In the genomic region with DNA sequence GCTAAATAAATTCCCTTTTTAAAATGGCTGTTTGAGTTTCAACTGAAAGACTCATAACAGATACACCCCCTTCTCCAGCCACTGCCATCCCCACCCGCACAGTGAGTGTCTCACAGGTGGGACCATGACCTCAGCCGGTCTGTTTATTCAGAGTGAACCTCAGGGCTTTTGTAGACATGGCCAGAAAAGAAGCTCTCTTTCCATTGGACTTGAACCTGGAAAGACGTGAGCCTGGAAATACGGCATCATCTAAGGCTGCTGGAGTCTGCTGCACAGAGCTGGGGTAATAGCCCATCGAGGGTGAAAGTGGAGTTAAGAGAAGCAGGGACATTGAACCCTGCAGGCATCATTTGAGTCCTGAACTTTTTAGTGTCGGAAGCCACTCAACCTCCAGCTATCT, we compare ENCODE assay signal across 2 cellular contexts.
TF ChIP-seq lines count a peak whose summit lies in the region.

No MANE protein-coding gene starts in this region.

TF ChIP-seq in IMR-90, 13 proteins besides CTCF, POLR2A, EP300 and RAD21:
- TF ChIP-seq, protein P1, sequence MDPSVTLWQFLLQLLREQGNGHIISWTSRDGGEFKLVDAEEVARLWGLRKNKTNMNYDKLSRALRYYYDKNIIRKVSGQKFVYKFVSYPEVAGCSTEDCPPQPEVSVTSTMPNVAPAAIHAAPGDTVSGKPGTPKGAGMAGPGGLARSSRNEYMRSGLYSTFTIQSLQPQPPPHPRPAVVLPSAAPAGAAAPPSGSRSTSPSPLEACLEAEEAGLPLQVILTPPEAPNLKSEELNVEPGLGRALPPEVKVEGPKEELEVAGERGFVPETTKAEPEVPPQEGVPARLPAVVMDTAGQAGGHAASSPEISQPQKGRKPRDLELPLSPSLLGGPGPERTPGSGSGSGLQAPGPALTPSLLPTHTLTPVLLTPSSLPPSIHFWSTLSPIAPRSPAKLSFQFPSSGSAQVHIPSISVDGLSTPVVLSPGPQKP (IDR thresholded peaks at IDR 0.05; ENCODE audit: borderline replicate concordance, low read depth, low read length): no peak
- no peak for TF ChIP-seq MAFK (IDR thresholded peaks at IDR 0.05; ENCODE audit: low read depth, low read length)
- no peak for TF ChIP-seq SMC3 (IDR thresholded peaks at IDR 0.05; ENCODE audit: low read depth, low read length)
- TF ChIP-seq CHD1 (IDR thresholded peaks at IDR 0.05; ENCODE audit: low read depth, low read length): no peak
- TF ChIP-seq RCOR1 (IDR thresholded peaks at IDR 0.05; ENCODE audit: insufficient replicate concordance, low read length): no peak
- TF ChIP-seq FOS (IDR thresholded peaks at IDR 0.05; ENCODE audit: low read depth, low read length): no peak
- TF ChIP-seq CEBPB (IDR thresholded peaks at IDR 0.05; ENCODE audit: low read depth, low read length): no peak
- no peak for TF ChIP-seq BHLHE40 (IDR thresholded peaks at IDR 0.05; ENCODE audit: low read depth, low read length)
- TF ChIP-seq MAZ (IDR thresholded peaks at IDR 0.05; ENCODE audit: borderline replicate concordance, low read depth, low read length): no peak
- TF ChIP-seq MXI1 (IDR thresholded peaks at IDR 0.05; ENCODE audit: borderline replicate concordance, low read depth, low read length): no peak
- TF ChIP-seq, protein P2, sequence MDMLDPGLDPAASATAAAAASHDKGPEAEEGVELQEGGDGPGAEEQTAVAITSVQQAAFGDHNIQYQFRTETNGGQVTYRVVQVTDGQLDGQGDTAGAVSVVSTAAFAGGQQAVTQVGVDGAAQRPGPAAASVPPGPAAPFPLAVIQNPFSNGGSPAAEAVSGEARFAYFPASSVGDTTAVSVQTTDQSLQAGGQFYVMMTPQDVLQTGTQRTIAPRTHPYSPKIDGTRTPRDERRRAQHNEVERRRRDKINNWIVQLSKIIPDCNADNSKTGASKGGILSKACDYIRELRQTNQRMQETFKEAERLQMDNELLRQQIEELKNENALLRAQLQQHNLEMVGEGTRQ (IDR thresholded peaks at IDR 0.05; ENCODE audit: low read depth, low read length): no peak
- TF ChIP-seq RFX5 (IDR thresholded peaks at IDR 0.05; ENCODE audit: low read depth, low read length): no peak
- TF ChIP-seq NFE2L2 (IDR thresholded peaks at IDR 0.05; ENCODE audit: low read depth, low read length): no peak
TF ChIP-seq in IMR-90: peak in this region for 0.

TF ChIP-seq in HepG2, 621 proteins besides CTCF, POLR2A, EP300 and RAD21 (continues in another document):
- TF ChIP-seq, protein P3, sequence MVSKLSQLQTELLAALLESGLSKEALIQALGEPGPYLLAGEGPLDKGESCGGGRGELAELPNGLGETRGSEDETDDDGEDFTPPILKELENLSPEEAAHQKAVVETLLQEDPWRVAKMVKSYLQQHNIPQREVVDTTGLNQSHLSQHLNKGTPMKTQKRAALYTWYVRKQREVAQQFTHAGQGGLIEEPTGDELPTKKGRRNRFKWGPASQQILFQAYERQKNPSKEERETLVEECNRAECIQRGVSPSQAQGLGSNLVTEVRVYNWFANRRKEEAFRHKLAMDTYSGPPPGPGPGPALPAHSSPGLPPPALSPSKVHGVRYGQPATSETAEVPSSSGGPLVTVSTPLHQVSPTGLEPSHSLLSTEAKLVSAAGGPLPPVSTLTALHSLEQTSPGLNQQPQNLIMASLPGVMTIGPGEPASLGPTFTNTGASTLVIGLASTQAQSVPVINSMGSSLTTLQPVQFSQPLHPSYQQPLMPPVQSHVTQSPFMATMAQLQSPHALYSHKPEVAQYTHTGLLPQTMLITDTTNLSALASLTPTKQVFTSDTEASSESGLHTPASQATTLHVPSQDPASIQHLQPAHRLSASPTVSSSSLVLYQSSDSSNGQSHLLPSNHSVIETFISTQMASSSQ (IDR thresholded peaks at IDR 0.05; ENCODE audit: low read depth): peak; percentile 58; the same call in 1 of the 2 replicates
- TF ChIP-seq, protein P3 (CRISPR knock-in tag; IDR thresholded peaks at IDR 0.05; ENCODE audit: borderline replicate concordance): peak; percentile 70; the same call in 1 of the 2 replicates
- TF ChIP-seq NFE2L2 (IDR thresholded peaks at IDR 0.05; ENCODE audit: low read length) (no peak), ZNF772 (CRISPR knock-in tag; IDR thresholded peaks at IDR 0.05) (peak; percentile 64; the same call in 1 of the 2 replicates), NFYB (CRISPR knock-in tag; IDR thresholded peaks at IDR 0.05) (0 out of 2 replicates have a peak, but pooled peaks have one; percentile 17), TCF7 (IDR thresholded peaks at IDR 0.05; ENCODE audit: low read depth) (peak; percentile 54), HMG20A (CRISPR knock-in tag; IDR thresholded peaks at IDR 0.05; ENCODE audit: borderline replicate concordance) (peak; percentile 85; the same call in 1 of the 2 replicates), ATF1 (CRISPR knock-in tag; IDR thresholded peaks at IDR 0.05) (peak; percentile 54), ZNF160 (CRISPR knock-in tag; IDR thresholded peaks at IDR 0.05) (0 out of 2 replicates have a peak, but pooled peaks have one; percentile 48), ZNF331 (CRISPR knock-in tag; IDR thresholded peaks at IDR 0.05) (peak; percentile 72), ZNF333 (CRISPR knock-in tag; IDR thresholded peaks at IDR 0.05; ENCODE audit: borderline replicate concordance) (no peak), MED13 (CRISPR knock-in tag; IDR thresholded peaks at IDR 0.05) (peak; percentile 71; the same call in 1 of the 2 replicates), NCOR1 (IDR thresholded peaks at IDR 0.05; ENCODE audit: borderline replicate concordance, low read length) (peak; percentile 90; the same call in 1 of the 2 replicates), MIXL1 (CRISPR knock-in tag; IDR thresholded peaks at IDR 0.05) (peak; percentile 73), YY1 (IDR thresholded peaks at IDR 0.05; ENCODE audit: insufficient read depth, insufficient replicate concordance, low read depth, low read length) (peak; percentile 18), MEF2D (CRISPR knock-in tag; IDR thresholded peaks at IDR 0.05) (peak; percentile 72), ATM (IDR thresholded peaks at IDR 0.05; ENCODE audit: borderline replicate concordance) (no peak), MED1 (CRISPR knock-in tag; IDR thresholded peaks at IDR 0.05) (peak; percentile 71), ZKSCAN8 (CRISPR knock-in tag; IDR thresholded peaks at IDR 0.05; ENCODE audit: borderline replicate concordance) (0 out of 2 replicates have a peak, but pooled peaks have one; percentile 30), PHF21A (CRISPR knock-in tag; IDR thresholded peaks at IDR 0.05) (peak; percentile 56), CBX5 (CRISPR knock-in tag; IDR thresholded peaks at IDR 0.05; ENCODE audit: borderline replicate concordance) (peak; percentile 27; the same call in 1 of the 2 replicates), HNF4G (IDR thresholded peaks at IDR 0.05; ENCODE audit: borderline replicate concordance, low read depth, low read length) (peak; percentile 28; the same call in 1 of the 2 replicates), HNF4G (CRISPR knock-in tag; IDR thresholded peaks at IDR 0.05; ENCODE audit: borderline replicate concordance, low read depth) (no peak), GATAD2A (CRISPR knock-in tag; IDR thresholded peaks at IDR 0.05) (peak; percentile 67), SRF (IDR thresholded peaks at IDR 0.05; ENCODE audit: low read depth, low read length) (no peak), JUN (CRISPR knock-in tag; IDR thresholded peaks at IDR 0.05) (peak; percentile 50; the same call in 1 of the 2 replicates), FOXA3 (CRISPR knock-in tag; IDR thresholded peaks at IDR 0.05) (peak; percentile 76), ZNF124 (CRISPR knock-in tag; IDR thresholded peaks at IDR 0.05) (no peak), JUND (CRISPR knock-in tag; IDR thresholded peaks at IDR 0.05) (0 out of 2 replicates have a peak, but pooled peaks have one; percentile 57), FOSL2 (CRISPR knock-in tag; IDR thresholded peaks at IDR 0.05) (peak; percentile 85), HDAC2 (CRISPR knock-in tag; IDR thresholded peaks at IDR 0.05) (peak; percentile 80; the same call in 1 of the 2 replicates), ZNF441 (CRISPR knock-in tag; IDR thresholded peaks at IDR 0.05; ENCODE audit: borderline replicate concordance) (no peak), SMARCE1 (IDR thresholded peaks at IDR 0.05; ENCODE audit: borderline replicate concordance) (no peak), FOXP1 (IDR thresholded peaks at IDR 0.05) (no peak), FOXP1 (CRISPR knock-in tag; IDR thresholded peaks at IDR 0.05) (peak; percentile 64; the same call in 1 of the 2 replicates), ZBTB7B (CRISPR knock-in tag; IDR thresholded peaks at IDR 0.05) (peak; percentile 76; the same call in 1 of the 2 replicates), RFXAP (CRISPR knock-in tag; IDR thresholded peaks at IDR 0.05; ENCODE audit: borderline replicate concordance) (0 out of 2 replicates have a peak, but pooled peaks have one; percentile 31), RXRA (CRISPR knock-in tag; IDR thresholded peaks at IDR 0.05) (peak; percentile 96), RXRB (CRISPR knock-in tag; IDR thresholded peaks at IDR 0.05; ENCODE audit: borderline replicate concordance) (peak; percentile 96), SMARCC2 (IDR thresholded peaks at IDR 0.05) (no peak), KDM6A (CRISPR knock-in tag; IDR thresholded peaks at IDR 0.05; ENCODE audit: low read depth) (peak; percentile 63), ZMYM4 (CRISPR knock-in tag; IDR thresholded peaks at IDR 0.05) (peak; percentile 85)
- TF ChIP-seq, protein P4, sequence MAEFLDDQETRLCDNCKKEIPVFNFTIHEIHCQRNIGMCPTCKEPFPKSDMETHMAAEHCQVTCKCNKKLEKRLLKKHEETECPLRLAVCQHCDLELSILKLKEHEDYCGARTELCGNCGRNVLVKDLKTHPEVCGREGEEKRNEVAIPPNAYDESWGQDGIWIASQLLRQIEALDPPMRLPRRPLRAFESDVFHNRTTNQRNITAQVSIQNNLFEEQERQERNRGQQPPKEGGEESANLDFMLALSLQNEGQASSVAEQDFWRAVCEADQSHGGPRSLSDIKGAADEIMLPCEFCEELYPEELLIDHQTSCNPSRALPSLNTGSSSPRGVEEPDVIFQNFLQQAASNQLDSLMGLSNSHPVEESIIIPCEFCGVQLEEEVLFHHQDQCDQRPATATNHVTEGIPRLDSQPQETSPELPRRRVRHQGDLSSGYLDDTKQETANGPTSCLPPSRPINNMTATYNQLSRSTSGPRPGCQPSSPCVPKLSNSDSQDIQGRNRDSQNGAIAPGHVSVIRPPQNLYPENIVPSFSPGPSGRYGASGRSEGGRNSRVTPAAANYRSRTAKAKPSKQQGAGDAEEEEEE (CRISPR knock-in tag; IDR thresholded peaks at IDR 0.05; ENCODE audit: borderline replicate concordance): no peak
- TF ChIP-seq, protein P5, sequence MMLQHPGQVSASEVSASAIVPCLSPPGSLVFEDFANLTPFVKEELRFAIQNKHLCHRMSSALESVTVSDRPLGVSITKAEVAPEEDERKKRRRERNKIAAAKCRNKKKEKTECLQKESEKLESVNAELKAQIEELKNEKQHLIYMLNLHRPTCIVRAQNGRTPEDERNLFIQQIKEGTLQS (CRISPR knock-in tag; IDR thresholded peaks at IDR 0.05): peak; percentile 61; the same call in 1 of the 2 replicates
- TF ChIP-seq, protein P6, sequence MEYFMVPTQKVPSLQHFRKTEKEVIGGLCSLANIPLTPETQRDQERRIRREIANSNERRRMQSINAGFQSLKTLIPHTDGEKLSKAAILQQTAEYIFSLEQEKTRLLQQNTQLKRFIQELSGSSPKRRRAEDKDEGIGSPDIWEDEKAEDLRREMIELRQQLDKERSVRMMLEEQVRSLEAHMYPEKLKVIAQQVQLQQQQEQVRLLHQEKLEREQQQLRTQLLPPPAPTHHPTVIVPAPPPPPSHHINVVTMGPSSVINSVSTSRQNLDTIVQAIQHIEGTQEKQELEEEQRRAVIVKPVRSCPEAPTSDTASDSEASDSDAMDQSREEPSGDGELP (IDR thresholded peaks at IDR 0.05; ENCODE audit: borderline replicate concordance, low read depth): peak; percentile 74; the same call in 1 of the 2 replicates
- TF ChIP-seq, protein P7, sequence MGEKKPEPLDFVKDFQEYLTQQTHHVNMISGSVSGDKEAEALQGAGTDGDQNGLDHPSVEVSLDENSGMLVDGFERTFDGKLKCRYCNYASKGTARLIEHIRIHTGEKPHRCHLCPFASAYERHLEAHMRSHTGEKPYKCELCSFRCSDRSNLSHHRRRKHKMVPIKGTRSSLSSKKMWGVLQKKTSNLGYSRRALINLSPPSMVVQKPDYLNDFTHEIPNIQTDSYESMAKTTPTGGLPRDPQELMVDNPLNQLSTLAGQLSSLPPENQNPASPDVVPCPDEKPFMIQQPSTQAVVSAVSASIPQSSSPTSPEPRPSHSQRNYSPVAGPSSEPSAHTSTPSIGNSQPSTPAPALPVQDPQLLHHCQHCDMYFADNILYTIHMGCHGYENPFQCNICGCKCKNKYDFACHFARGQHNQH (CRISPR knock-in tag; IDR thresholded peaks at IDR 0.05): peak; percentile 74
- TF ChIP-seq, protein P8, sequence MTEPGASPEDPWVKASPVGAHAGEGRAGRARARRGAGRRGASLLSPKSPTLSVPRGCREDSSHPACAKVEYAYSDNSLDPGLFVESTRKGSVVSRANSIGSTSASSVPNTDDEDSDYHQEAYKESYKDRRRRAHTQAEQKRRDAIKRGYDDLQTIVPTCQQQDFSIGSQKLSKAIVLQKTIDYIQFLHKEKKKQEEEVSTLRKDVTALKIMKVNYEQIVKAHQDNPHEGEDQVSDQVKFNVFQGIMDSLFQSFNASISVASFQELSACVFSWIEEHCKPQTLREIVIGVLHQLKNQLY (CRISPR knock-in tag; IDR thresholded peaks at IDR 0.05): peak; percentile 47; the same call in 1 of the 2 replicates
- TF ChIP-seq, protein P9, sequence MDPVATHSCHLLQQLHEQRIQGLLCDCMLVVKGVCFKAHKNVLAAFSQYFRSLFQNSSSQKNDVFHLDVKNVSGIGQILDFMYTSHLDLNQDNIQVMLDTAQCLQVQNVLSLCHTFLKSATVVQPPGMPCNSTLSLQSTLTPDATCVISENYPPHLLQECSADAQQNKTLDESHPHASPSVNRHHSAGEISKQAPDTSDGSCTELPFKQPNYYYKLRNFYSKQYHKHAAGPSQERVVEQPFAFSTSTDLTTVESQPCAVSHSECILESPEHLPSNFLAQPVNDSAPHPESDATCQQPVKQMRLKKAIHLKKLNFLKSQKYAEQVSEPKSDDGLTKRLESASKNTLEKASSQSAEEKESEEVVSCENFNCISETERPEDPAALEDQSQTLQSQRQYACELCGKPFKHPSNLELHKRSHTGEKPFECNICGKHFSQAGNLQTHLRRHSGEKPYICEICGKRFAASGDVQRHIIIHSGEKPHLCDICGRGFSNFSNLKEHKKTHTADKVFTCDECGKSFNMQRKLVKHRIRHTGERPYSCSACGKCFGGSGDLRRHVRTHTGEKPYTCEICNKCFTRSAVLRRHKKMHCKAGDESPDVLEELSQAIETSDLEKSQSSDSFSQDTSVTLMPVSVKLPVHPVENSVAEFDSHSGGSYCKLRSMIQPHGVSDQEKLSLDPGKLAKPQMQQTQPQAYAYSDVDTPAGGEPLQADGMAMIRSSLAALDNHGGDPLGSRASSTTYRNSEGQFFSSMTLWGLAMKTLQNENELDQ (CRISPR knock-in tag; IDR thresholded peaks at IDR 0.05; ENCODE audit: borderline replicate concordance): no peak
